In genomic region chr4:77538574-77539157, GRCh38 we compare ENCODE assay signal across 1 cellular context.
TF ChIP-seq lines count a peak whose summit lies in the region.

No MANE protein-coding gene starts in this region.

TF ChIP-seq in WTC11, 78 proteins besides CTCF, POLR2A, EP300 and RAD21 (continued from another document):
- no peak for TF ChIP-seq ETV6 (CRISPR knock-in tag; IDR thresholded peaks at IDR 0.05)
- no peak for TF ChIP-seq ZNF219 (CRISPR knock-in tag; IDR thresholded peaks at IDR 0.05; ENCODE audit: borderline replicate concordance)
- TF ChIP-seq, protein P1, sequence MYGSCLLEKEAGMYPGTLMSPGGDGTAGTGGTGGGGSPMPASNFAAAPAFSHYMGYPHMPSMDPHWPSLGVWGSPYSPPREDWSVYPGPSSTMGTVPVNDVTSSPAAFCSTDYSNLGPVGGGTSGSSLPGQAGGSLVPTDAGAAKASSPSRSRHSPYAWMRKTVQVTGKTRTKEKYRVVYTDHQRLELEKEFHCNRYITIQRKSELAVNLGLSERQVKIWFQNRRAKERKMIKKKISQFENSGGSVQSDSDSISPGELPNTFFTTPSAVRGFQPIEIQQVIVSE (CRISPR knock-in tag; IDR thresholded peaks at IDR 0.05; ENCODE audit: borderline replicate concordance), result no peak
